Comparison of ENCODE assay signal across 22 cellular contexts in the genomic region with DNA sequence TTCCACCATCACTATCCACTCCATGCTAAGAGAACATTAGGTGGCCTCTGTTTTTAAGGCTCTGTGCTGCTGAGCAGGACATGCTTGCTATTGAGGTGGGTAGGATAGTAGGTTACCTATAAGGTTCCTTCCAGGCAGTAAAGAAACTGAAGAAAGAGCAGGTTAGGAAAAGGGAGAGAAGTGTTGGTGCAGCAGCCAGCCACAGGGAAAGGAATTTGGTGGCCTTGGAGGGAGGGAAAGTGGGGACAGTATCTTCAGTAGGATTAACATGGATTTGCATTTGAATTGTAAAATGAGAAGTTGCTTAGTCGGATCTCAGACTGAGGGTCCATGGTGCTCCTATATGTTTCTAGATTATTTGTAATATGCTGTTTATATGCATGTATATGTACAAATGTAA. TPM values are rescaled to one million over a fixed set of nuclear protein-coding genes. Genes with fewer than 3 reads are reported as not detected.
DNase-seq lines count a peak whose midpoint lies in the region; ATAC-seq and TF ChIP-seq lines count a peak whose summit lies in the region.
"Had no signal": no experiment of that assay in that cellular context is flagged by ENCODE, and none has a peak within 500 bp of the region (broad histone marks: within the 10 kb centered on the region; RNA-seq: fewer than 3 reads in every experiment).

No MANE protein-coding gene starts in this region.

- CTCF ChIA-PET in activated CD4-positive, alpha-beta T cell treated with anti-CD3 and anti-CD28 coated beads for 36 hours (lab: Charles Lee): interaction anchor here (0.8 to 1.1 kb wide), 4 partner anchors 10 to 251 kb away, joined by 3 to 4 read pairs (median 3); no protein-coding TSS in a partner anchor

- H3K4me3 ChIP-seq in H7 (ENCODE audit: insufficient read depth, low read depth, low read length) (no peak overlapping the region), left ventricle myocardium inferior (no peak overlapping the region)
- H3K4me3 ChIP-seq: dorsolateral prefrontal cortex, esophagus muscularis mucosa, lower lobe of right lung, transverse colon had no signal

- ATAC-seq in activated CD4-positive, alpha-beta T cell treated with anti-CD3 and anti-CD28 coated beads for 36 hours: no peak
- ATAC-seq in activated naive CD8-positive, alpha-beta T cell treated with anti-CD3 and anti-CD28 coated beads, Interleukin-2, amount 50 U/mL, for 24 hours: no peak
- no peak for ATAC-seq in natural killer cell
- ATAC-seq in HG02981 (IDR thresholded peaks at IDR 0.05; ENCODE audit: unreplicated experiment): no peak

- no peak overlapping the region for H3K4me3 Mint-ChIP-seq in activated CD4-positive, alpha-beta T cell treated with anti-CD3 and anti-CD28 coated beads for 36 hours
- no peak overlapping the region for H3K4me3 Mint-ChIP-seq in activated naive CD8-positive, alpha-beta T cell treated with anti-CD3 and anti-CD28 coated beads, Interleukin-2, amount 50 U/mL, for 24 hours
- peak overlapping the region; percentile 59 for H3K4me3 Mint-ChIP-seq in natural killer cell
- H3K4me3 Mint-ChIP-seq: brain, nephron had no signal

- no peaks in the 10 kb centered on the region for H3K9me3 Mint-ChIP-seq in activated CD4-positive, alpha-beta T cell treated with anti-CD3 and anti-CD28 coated beads for 36 hours (ENCODE audit: low read depth)
- H3K9me3 Mint-ChIP-seq in activated naive CD8-positive, alpha-beta T cell treated with anti-CD3 and anti-CD28 coated beads, Interleukin-2, amount 50 U/mL, for 24 hours: no peaks in the 10 kb centered on the region
- H3K9me3 Mint-ChIP-seq in natural killer cell: no peaks in the 10 kb centered on the region
- H3K9me3 Mint-ChIP-seq: brain, nephron had no signal

- DNase-seq in activated CD4-positive, alpha-beta T cell treated with anti-CD3 and anti-CD28 coated beads for 36 hours: no peak
- DNase-seq in activated CD4-positive, alpha-beta T cell treated with anti-CD3 and anti-CD28 coated beads for 4 hours: no peak
- DNase-seq in H7 (peak; percentile 25), natural killer cell (no peak), NCI-H1105 treated with DMSO at 0.1 percent for 48 hours (lab: John Stamatoyannopoulos, UW) (no peak), left ventricle myocardium inferior (no peak)
- no peak for DNase-seq in activated naive CD8-positive, alpha-beta T cell treated with anti-CD3 and anti-CD28 coated beads, Interleukin-2, amount 50 U/mL, for 24 hours
- DNase-seq: activated gamma-delta T cell, C1 segment of cervical spinal cord, dorsolateral prefrontal cortex, GOT3, lower lobe of right lung, NCI-H1092, NCI-H2107, NCI-H524 treated with DMSO at 0.1 percent for 48 hours, transverse colon had no signal

- TF ChIP-seq CTCF in natural killer cell (IDR thresholded peaks at IDR 0.05) (no peak), left ventricle myocardium inferior (IDR thresholded peaks at IDR 0.05; ENCODE audit: borderline replicate concordance) (no peak)

- no peaks in the 10 kb centered on the region for H3K27me3 ChIP-seq in H7 (ENCODE audit: control insufficient read depth, insufficient read depth, low read length)
- H3K27me3 ChIP-seq in left ventricle myocardium inferior (ENCODE audit: low read depth): no peaks in the 10 kb centered on the region
- H3K27me3 ChIP-seq: dorsolateral prefrontal cortex, esophagus muscularis mucosa, transverse colon had no signal

- H3K4me1 Mint-ChIP-seq in activated CD4-positive, alpha-beta T cell treated with anti-CD3 and anti-CD28 coated beads for 36 hours: peaks cover 14% of the 10 kb centered on the region
- peaks cover 13% of the 10 kb centered on the region for H3K4me1 Mint-ChIP-seq in activated naive CD8-positive, alpha-beta T cell treated with anti-CD3 and anti-CD28 coated beads, Interleukin-2, amount 50 U/mL, for 24 hours
- peaks cover 20 to 21% of the 10 kb centered on the region in 2 donors for H3K4me1 Mint-ChIP-seq in natural killer cell

- H3K4me1 ChIP-seq in left ventricle myocardium inferior: peaks cover 6% of the 10 kb centered on the region
- H3K4me1 ChIP-seq: esophagus muscularis mucosa had no signal

- H3K9me3 ChIP-seq in left ventricle myocardium inferior (replicated peaks): no peaks in the 10 kb centered on the region
- H3K9me3 ChIP-seq: esophagus muscularis mucosa, lower lobe of right lung, transverse colon had no signal

- POLR2A ChIA-PET in activated CD4-positive, alpha-beta T cell treated with anti-CD3 and anti-CD28 coated beads for 36 hours (lab: Charles Lee): no interaction called here

- intact Hi-C loops in activated CD4-positive, alpha-beta T cell treated with anti-CD3 and anti-CD28 coated beads for 36 hours (cut with DNase I, micrococcal nuclease): no loop called here
- intact Hi-C loops in natural killer cell (cut with micrococcal nuclease) (no loop called here), left ventricle myocardium inferior (cut with micrococcal nuclease) (no loop called here)

- H3K36me3 Mint-ChIP-seq in activated CD4-positive, alpha-beta T cell treated with anti-CD3 and anti-CD28 coated beads for 36 hours (ENCODE audit: low read depth): no peaks in the 10 kb centered on the region
- H3K36me3 Mint-ChIP-seq in activated naive CD8-positive, alpha-beta T cell treated with anti-CD3 and anti-CD28 coated beads, Interleukin-2, amount 50 U/mL, for 24 hours (ENCODE audit: low read depth): no peaks in the 10 kb centered on the region
- H3K36me3 Mint-ChIP-seq in natural killer cell: no peaks in the 10 kb centered on the region
- H3K36me3 Mint-ChIP-seq: brain had no signal

- peak overlapping the region; percentile 77 for H3K27ac Mint-ChIP-seq in activated CD4-positive, alpha-beta T cell treated with anti-CD3 and anti-CD28 coated beads for 36 hours
- H3K27ac Mint-ChIP-seq in activated naive CD8-positive, alpha-beta T cell treated with anti-CD3 and anti-CD28 coated beads, Interleukin-2, amount 50 U/mL, for 24 hours: peak overlapping the region; percentile 81
- H3K27ac Mint-ChIP-seq in natural killer cell: peak overlapping the region; percentile 77 to 85
- H3K27ac Mint-ChIP-seq: brain, nephron had no signal

- no peak overlapping the region for H3K27ac ChIP-seq in left ventricle myocardium inferior (replicated peaks)
- H3K27ac ChIP-seq: dorsolateral prefrontal cortex, esophagus muscularis mucosa, lower lobe of right lung, transverse colon had no signal

- H3K27me3 Mint-ChIP-seq in activated CD4-positive, alpha-beta T cell treated with anti-CD3 and anti-CD28 coated beads for 36 hours: no peaks in the 10 kb centered on the region
- no peaks in the 10 kb centered on the region for H3K27me3 Mint-ChIP-seq in activated naive CD8-positive, alpha-beta T cell treated with anti-CD3 and anti-CD28 coated beads, Interleukin-2, amount 50 U/mL, for 24 hours
- H3K27me3 Mint-ChIP-seq in natural killer cell (ENCODE audit: low read depth in 2 of 2): peaks cover 0 to 2% of the 10 kb centered on the region in 2 donors
- H3K27me3 Mint-ChIP-seq: brain had no signal

- H3K36me3 ChIP-seq in H7 (replicated peaks; ENCODE audit: control insufficient read depth, insufficient read depth, low read length): no peaks in the 10 kb centered on the region
- no peaks in the 10 kb centered on the region for H3K36me3 ChIP-seq in left ventricle myocardium inferior
- H3K36me3 ChIP-seq: esophagus muscularis mucosa, lower lobe of right lung, transverse colon had no signal

RNA-seq across cellular contexts. Expression of a gene that starts 49.2 kb away (rescaled TPM):
- total RNA-seq in activated CD4-positive, alpha-beta T cell treated with anti-CD3 and anti-CD28 coated beads for 36 hours: not detected
- 2.8 TPM in 1 of 2 replicates, not detected in the other for total RNA-seq in H7 (2014; rRNA removed; shearing (Covaris generic))
- total RNA-seq in natural killer cell (not detected), left ventricle myocardium inferior (7.3 TPM)
- total RNA-seq: A172, pulmonary artery endothelial cell had no signal
